Comparison of ENCODE assay signal across 1 cellular context in the genomic region with DNA sequence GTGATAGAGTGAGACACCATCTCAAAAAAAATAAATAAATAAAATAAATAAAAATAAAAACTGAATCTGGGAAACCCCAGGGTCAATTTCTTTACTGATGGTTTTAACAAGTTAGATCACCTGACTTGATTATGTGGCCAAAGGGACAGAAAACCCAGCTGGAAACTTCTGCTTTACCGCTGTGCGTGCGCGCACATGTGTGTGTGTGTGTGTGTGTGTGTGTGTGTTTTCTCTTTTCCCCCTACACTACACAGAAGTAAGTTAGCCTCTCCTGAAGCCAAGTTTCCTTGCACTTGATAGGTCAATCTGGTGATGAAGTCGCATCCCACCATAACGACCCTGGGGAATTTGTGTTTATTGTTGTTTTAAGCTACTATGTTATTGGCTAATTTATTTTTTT.
A peak's percentile ranks its signal among the peaks of the same experiment; 100 is the strongest.
TF ChIP-seq lines count a peak whose summit lies in the region.

No MANE protein-coding gene starts in this region.

TF ChIP-seq in GM12878, 131 proteins besides CTCF, POLR2A, EP300 and RAD21:
- TF ChIP-seq, protein P1, sequence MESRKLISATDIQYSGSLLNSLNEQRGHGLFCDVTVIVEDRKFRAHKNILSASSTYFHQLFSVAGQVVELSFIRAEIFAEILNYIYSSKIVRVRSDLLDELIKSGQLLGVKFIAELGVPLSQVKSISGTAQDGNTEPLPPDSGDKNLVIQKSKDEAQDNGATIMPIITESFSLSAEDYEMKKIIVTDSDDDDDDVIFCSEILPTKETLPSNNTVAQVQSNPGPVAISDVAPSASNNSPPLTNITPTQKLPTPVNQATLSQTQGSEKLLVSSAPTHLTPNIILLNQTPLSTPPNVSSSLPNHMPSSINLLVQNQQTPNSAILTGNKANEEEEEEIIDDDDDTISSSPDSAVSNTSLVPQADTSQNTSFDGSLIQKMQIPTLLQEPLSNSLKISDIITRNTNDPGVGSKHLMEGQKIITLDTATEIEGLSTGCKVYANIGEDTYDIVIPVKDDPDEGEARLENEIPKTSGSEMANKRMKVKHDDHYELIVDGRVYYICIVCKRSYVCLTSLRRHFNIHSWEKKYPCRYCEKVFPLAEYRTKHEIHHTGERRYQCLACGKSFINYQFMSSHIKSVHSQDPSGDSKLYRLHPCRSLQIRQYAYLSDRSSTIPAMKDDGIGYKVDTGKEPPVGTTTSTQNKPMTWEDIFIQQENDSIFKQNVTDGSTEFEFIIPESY (IDR thresholded peaks at IDR 0.05) = peak; percentile 89; the same call in 1 of the 2 replicates
- TF ChIP-seq MYC (IDR thresholded peaks at IDR 0.05; ENCODE audit: insufficient read depth, insufficient read length, insufficient replicate concordance, low read length, severe bottlenecking) (no peak), ZNF622 (IDR thresholded peaks at IDR 0.05) (no peak), RB1 (IDR thresholded peaks at IDR 0.05; ENCODE audit: borderline replicate concordance) (no peak)
TF ChIP-seq in GM12878: peak in this region for 1.
